ENCODE assay signal across 25 cellular contexts in the genomic region with DNA sequence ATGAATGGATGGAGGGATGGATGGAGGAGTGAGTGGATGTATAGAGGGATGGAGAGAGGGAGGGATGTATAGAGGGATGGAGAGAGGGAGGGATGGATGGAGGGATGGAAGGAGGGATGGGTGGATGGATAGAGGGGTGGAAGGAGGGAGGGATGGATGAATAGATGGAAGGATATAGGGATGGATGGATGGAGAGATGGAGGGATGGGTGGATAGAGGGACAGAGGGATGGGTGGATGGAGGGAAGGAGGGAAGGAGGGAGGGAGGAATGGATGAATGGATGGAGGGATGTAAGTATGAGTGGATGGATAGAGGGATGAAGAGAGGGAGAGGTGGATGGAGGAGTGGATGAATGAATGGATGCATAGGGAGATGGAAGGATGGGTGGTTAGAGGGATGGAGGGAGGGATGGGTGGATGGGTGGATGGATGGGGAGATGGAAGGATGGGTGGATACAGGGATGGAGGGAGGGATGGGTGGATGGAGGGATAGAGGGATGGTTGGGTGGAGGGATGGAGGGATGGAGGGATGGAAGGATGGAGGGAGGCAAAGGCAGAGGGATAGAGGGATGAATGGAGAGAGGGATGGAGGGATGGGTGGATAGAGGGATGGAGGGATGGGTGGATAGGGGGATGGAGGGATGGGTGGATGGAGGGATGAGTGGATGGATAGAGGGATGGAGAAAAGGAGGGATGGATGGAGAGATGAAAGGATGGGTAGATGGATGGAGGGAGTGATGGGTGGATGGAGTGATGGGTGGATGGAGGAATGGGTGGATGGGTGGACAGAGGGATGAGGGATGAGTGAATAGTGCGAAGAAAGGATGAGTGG.
"Had no signal": no experiment of that assay in that cellular context is flagged by ENCODE, and none has a peak within 500 bp of the region (broad histone marks: within the 10 kb centered on the region; RNA-seq: fewer than 3 reads in every experiment).

No MANE protein-coding gene starts in this region.

- H3K27ac ChIP-seq: coronary artery, esophagus squamous epithelium, heart right ventricle, left lung, ovary, psoas muscle, sigmoid colon, stomach, thyroid gland had no signal

- H3K27me3 ChIP-seq: ovary, sigmoid colon, thyroid gland had no signal

- DNase-seq: dermis blood vessel endothelial cell; effector memory CD4-positive, alpha-beta T cell; esophagus squamous epithelium; foreskin melanocyte; glutamatergic neuron; heart right ventricle; hippocampal formation; left cardiac atrium; left lung; mesendoderm; midbrain; naive thymus-derived CD4-positive, alpha-beta T cell; occipital lobe; ovary; psoas muscle; right cardiac atrium; sigmoid colon; stimulated activated CD4-positive, alpha-beta T cell treated with anti-CD3 and anti-CD28 coated beads, Interleukin-2, amount 100 ng/mL, for 24 hours; stimulated activated CD4-positive, alpha-beta T cell treated with anti-CD3 and anti-CD28 coated beads, Interleukin-4, amount 100 ng/mL, for 24 hours; stimulated activated naive CD4-positive, alpha-beta T cell treated with Interleukin-2 at 50 U/mL for 16 hours; stomach; thyroid gland; trophoblast cell had no signal

- H3K27ac Mint-ChIP-seq: stimulated activated effector memory CD8-positive, alpha-beta T cell treated with anti-CD3 and anti-CD28 coated beads, Interleukin-12 subunit alpha, Interleukin-12 subunit beta, amount 100 ng/mL, for 72 hours had no signal

- H3K9me3 ChIP-seq: esophagus squamous epithelium, heart right ventricle, left lung, ovary, psoas muscle, sigmoid colon, stomach, thyroid gland had no signal

- ATAC-seq: heart right ventricle; left cardiac atrium; left lung; naive thymus-derived CD4-positive, alpha-beta T cell; psoas muscle; right cardiac atrium; stimulated activated effector memory CD8-positive, alpha-beta T cell treated with anti-CD3 and anti-CD28 coated beads, Interleukin-12 subunit alpha, Interleukin-12 subunit beta, amount 100 ng/mL, for 72 hours had no signal

- H3K36me3 ChIP-seq: esophagus squamous epithelium, heart right ventricle, left lung, ovary, sigmoid colon, stomach, thyroid gland had no signal

- H3K4me3 ChIP-seq: coronary artery, esophagus squamous epithelium, heart right ventricle, left lung, ovary, psoas muscle, sigmoid colon, stomach, thyroid gland had no signal

- H3K9me3 Mint-ChIP-seq: stimulated activated effector memory CD8-positive, alpha-beta T cell treated with anti-CD3 and anti-CD28 coated beads, Interleukin-12 subunit alpha, Interleukin-12 subunit beta, amount 100 ng/mL, for 72 hours had no signal
